Comparison of ENCODE assay signal across 18 cellular contexts in the genomic region with DNA sequence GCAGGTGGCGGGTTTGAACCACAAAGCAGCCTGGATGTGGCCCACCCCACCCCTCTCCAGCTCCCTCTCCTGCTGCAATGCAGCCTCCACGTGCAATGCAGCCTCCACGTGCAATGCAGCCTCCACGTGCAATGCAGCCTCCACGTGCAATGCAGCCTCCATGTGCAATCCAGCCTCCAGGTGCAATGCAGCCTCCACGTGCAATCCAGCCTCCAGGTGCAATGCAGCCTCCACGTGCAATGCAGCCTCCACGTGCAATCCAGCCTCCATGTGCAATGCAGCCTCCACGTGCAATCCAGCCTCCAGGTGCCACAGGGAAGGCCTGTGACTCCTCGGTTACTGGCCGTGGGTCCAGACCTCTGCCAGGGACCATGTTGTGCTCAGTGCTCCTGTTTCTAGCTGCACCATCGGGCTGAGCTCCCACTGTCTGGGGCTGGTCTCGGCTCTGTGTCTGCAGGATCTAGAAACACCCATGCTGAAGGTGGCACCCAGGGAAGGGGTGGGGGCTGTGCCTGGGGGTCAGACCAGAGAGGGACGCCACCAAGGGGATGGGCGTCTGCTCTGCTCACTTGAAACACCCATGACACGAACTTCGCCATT.
"Had no signal": no experiment of that assay in that cellular context is flagged by ENCODE, and none has a peak within 500 bp of the region (broad histone marks: within the 10 kb centered on the region; RNA-seq: fewer than 3 reads in every experiment).

No MANE protein-coding gene starts in this region.

- H3K4me3 ChIP-seq: body of pancreas, cardiac muscle cell, lung had no signal

- H3K36me3 ChIP-seq: cardiac muscle cell had no signal

- DNase-seq: activated CD4-positive, alpha-beta T cell treated with anti-CD3 and anti-CD28 coated beads for 36 hours; activated CD4-positive, alpha-beta T cell treated with anti-CD3 and anti-CD28 coated beads, Interleukin-2, amount 50 U/mL, for 48 hours; activated effector memory CD4-positive, alpha-beta T cell treated with Interleukin-2 at 50 U/mL for 16 hours; activated naive CD4-positive, alpha-beta T cell treated with anti-CD3 and anti-CD28 coated beads for 36 hours; activated naive CD8-positive, alpha-beta T cell treated with anti-CD3 and anti-CD28 coated beads, Interleukin-2, amount 50 U/mL, for 24 hours; activated T-cell treated with anti-CD3 and anti-CD28 coated beads, Interleukin-2, amount 50 U/mL, for 72 hours; effector CD4-positive, alpha-beta T cell; naive B cell; occipital lobe; stimulated activated CD4-positive, alpha-beta T cell treated with anti-CD3 and anti-CD28 coated beads, Interleukin-12 subunit alpha, Interleukin-12 subunit beta, amount 100 ng/mL, for 4 hours; stimulated activated CD4-positive, alpha-beta T cell treated with anti-CD3 and anti-CD28 coated beads, Interleukin-4, amount 100 ng/mL, for 4 hours; stimulated activated naive CD8-positive, alpha-beta T cell treated with anti-CD3 and anti-CD28 coated beads, Interleukin-15, Interleukin-2, amounts not matched to agents 100 U/mL and 50 U/mL, for 24 hours had no signal

- H3K27me3 ChIP-seq: body of pancreas, cardiac muscle cell had no signal

- ATAC-seq: activated CD4-positive, alpha-beta T cell treated with anti-CD3 and anti-CD28 coated beads for 36 hours; activated naive CD8-positive, alpha-beta T cell treated with anti-CD3 and anti-CD28 coated beads, Interleukin-2, amount 50 U/mL, for 24 hours; activated T-cell treated with anti-CD3 and anti-CD28 coated beads, Interleukin-2, amount 50 U/mL, for 72 hours; body of pancreas; stimulated activated naive CD8-positive, alpha-beta T cell treated with anti-CD3 and anti-CD28 coated beads, Interleukin-15, Interleukin-2, amounts not matched to agents 100 U/mL and 50 U/mL, for 24 hours had no signal

- H3K9me3 ChIP-seq: body of pancreas had no signal

- FAIRE-seq: endometrium, keratinocyte, TTC549 had no signal

- H3K27ac ChIP-seq: body of pancreas, cardiac muscle cell had no signal
